ENCODE assay signal across 1 cellular context in the genomic region with DNA sequence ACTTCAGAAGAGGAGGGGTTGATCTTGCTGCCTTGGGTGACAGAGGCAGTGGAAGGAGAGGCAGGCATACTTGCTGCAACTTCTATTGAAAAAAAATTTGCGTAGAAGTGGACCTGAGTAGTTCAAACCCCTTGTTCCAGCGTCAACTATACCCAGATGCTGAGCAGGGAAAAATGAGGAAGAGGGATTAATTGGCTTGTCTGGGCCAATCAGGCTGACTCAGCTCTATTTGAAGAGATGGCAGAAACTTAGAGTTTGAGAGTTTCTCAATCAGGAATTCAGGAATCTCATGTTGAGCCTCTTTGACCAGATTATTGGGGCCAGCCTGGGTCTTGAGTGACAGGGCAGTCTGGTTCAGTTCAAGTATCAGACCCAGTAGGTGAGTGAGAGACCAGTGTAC.
TF ChIP-seq lines count a peak whose summit lies in the region.

No MANE protein-coding gene starts in this region.

TF ChIP-seq in GM12878, 131 proteins besides CTCF, POLR2A, EP300 and RAD21:
- TF ChIP-seq TBL1XR1 (IDR thresholded peaks at IDR 0.05; ENCODE audit: low read depth, low read length) (no peak), SMARCA5 (IDR thresholded peaks at IDR 0.05) (no peak), SPI1 (IDR thresholded peaks at IDR 0.05; ENCODE audit: borderline replicate concordance, insufficient read depth, low read depth, low read length) (peak; percentile 31; the same call in 1 of the 2 replicates), IRF4 (IDR thresholded peaks at IDR 0.05; ENCODE audit: low read depth, low read length) (no peak), TAF1 (IDR thresholded peaks at IDR 0.05; ENCODE audit: borderline replicate concordance, low read depth, low read length) (no peak), LARP7 (IDR thresholded peaks at IDR 0.05) (no peak), TCF7 (IDR thresholded peaks at IDR 0.05; ENCODE audit: borderline replicate concordance) (no peak)
- TF ChIP-seq, protein P1, sequence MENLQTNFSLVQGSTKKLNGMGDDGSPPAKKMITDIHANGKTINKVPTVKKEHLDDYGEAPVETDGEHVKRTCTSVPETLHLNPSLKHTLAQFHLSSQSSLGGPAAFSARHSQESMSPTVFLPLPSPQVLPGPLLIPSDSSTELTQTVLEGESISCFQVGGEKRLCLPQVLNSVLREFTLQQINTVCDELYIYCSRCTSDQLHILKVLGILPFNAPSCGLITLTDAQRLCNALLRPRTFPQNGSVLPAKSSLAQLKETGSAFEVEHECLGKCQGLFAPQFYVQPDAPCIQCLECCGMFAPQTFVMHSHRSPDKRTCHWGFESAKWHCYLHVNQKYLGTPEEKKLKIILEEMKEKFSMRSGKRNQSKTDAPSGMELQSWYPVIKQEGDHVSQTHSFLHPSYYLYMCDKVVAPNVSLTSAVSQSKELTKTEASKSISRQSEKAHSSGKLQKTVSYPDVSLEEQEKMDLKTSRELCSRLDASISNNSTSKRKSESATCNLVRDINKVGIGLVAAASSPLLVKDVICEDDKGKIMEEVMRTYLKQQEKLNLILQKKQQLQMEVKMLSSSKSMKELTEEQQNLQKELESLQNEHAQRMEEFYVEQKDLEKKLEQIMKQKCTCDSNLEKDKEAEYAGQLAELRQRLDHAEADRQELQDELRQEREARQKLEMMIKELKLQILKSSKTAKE (IDR thresholded peaks at IDR 0.05; ENCODE audit: low read depth, poor library complexity, severe bottlenecking), result no peak
- TF ChIP-seq, protein P2, sequence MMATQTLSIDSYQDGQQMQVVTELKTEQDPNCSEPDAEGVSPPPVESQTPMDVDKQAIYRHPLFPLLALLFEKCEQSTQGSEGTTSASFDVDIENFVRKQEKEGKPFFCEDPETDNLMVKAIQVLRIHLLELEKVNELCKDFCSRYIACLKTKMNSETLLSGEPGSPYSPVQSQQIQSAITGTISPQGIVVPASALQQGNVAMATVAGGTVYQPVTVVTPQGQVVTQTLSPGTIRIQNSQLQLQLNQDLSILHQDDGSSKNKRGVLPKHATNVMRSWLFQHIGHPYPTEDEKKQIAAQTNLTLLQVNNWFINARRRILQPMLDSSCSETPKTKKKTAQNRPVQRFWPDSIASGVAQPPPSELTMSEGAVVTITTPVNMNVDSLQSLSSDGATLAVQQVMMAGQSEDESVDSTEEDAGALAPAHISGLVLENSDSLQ (IDR thresholded peaks at IDR 0.05), result peak; percentile 29; the same call in 1 of the 2 replicates
